8 cellular contexts compared by ENCODE assay signal in the genomic region with DNA sequence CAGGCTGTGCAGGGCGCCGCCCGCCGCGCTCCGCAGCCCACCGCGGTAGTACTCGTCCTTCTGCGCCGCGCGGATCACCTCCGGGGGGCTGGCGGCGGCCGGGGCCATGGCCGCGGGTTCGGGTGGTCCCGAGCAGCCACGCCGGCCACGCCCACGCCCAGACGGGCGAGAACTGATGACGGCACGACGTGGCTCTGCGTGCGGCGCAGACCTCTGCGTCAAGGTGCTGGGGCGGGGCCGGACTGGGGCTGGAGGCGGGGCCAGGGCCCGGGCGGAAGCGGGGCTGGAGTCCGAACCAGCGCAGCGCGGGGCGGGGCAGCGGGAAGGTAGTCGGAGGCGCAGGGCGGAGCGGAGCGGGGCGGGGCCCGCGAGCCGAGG. TPM values are rescaled to one million over a fixed set of nuclear protein-coding genes. Genes with fewer than 3 reads are reported as not detected.
DNase-seq lines count a peak whose midpoint lies in the region; ATAC-seq and TF ChIP-seq lines count a peak whose summit lies in the region.

A gene (minus strand): TSS at position 170 of the 378 bp plus-strand sequence. CDS start 62 bp downstream, at position 108.

- H3K9me3 ChIP-seq in PC-3 (ENCODE audit: low read length) (no peaks in the 10 kb centered on the region), mucosa of descending colon (no peaks in the 10 kb centered on the region)

- H3K79me2 ChIP-seq in PC-3 (ENCODE audit: low read length) = peaks cover 26% of the 10 kb centered on the region

- peak within 1 kb of the TSS; percentile 71 for H3K27ac ChIP-seq in PC-3 (ENCODE audit: low read length)
- H3K27ac ChIP-seq in epithelial cell of prostate = peak within 1 kb of the TSS; percentile 64

- peak within 1 kb of the TSS; percentile 96 for H3K9ac ChIP-seq in PC-3 (ENCODE audit: low read length)

- H3K36me3 ChIP-seq in PC-3 (ENCODE audit: low read depth, low read length) (no peaks in the 10 kb centered on the region), mucosa of descending colon (ENCODE audit: low read depth) (no peaks in the 10 kb centered on the region)

- TF ChIP-seq CTCF in PC-3 (conservative IDR thresholded peaks at IDR 0.05; ENCODE audit: low read depth, low read length) (no peak), mucosa of descending colon (IDR thresholded peaks at IDR 0.05) (no peak)

- peak; percentile 89 for DNase-seq in DMS114 treated with DMSO at 0.1 percent for 48 hours (lab: John Stamatoyannopoulos, UW; ENCODE audit: unreplicated experiment)
- peak; percentile 99 for DNase-seq in PC-3
- DNase-seq in activated T-cell treated with anti-CD3 and anti-CD28 coated beads for 48 hours (ENCODE audit: low read depth) = peak; percentile 100
- DNase-seq in epithelial cell of prostate (ENCODE audit: low read depth, low spot score) = peak; percentile 69
- DNase-seq in mucosa of descending colon = peak; percentile 98 to 100 (median 99)
- DNase-seq in stimulated activated CD8-positive, alpha-beta memory T cell treated with anti-CD3 and anti-CD28 coated beads, Interleukin-4, amount 100 ng/mL, for 1 hour (ENCODE audit: low read depth in 2 of 2, low spot score in 1 of 2) = peak; percentile 96 to 99

- no peaks in the 10 kb centered on the region for H3K9me2 ChIP-seq in PC-3 (replicated peaks; ENCODE audit: low read length)

- H3K4me1 ChIP-seq in PC-3 (ENCODE audit: insufficient read depth, low read length) (peaks cover 45% of the 10 kb centered on the region), mucosa of descending colon (ENCODE audit: low read depth) (peaks cover 44% of the 10 kb centered on the region)

- H3K4me1 Mint-ChIP-seq in IgD-negative memory B cell = peaks cover 15 to 35% (median 24%) of the 10 kb centered on the region in 3 donors

- peak within 1 kb of the TSS; percentile 84 for H3K4me3 ChIP-seq in PC-3 (ENCODE audit: low read length)
- H3K4me3 ChIP-seq in mucosa of descending colon = peak within 1 kb of the TSS; percentile 44

- H4K20me1 ChIP-seq in PC-3 (ENCODE audit: low read length) = no peaks in the 10 kb centered on the region

- H3K9me3 Mint-ChIP-seq in IgD-negative memory B cell = no peaks in the 10 kb centered on the region

- CTCF ChIA-PET in PC-3 (lab: Charles Lee) = interaction anchor here (0.8 to 1.0 kb wide), 2 partner anchors 21 to 217 kb away, joined by 3 to 6 read pairs; a partner anchor contains a TSS

- no peaks in the 10 kb centered on the region for H3F3A ChIP-seq in PC-3 (ENCODE audit: low read length, unreplicated experiment)

- H3K4me2 ChIP-seq in PC-3 (ENCODE audit: low read length) = peak within 1 kb of the TSS; percentile 97

- intact Hi-C loops in PC-3 (cut with micrococcal nuclease) (loop anchor here (1.0 to 10.0 kb wide), 3 partner anchors 21 to 1010 kb away; a partner anchor contains a TSS), mucosa of descending colon (cut with DNase I, micrococcal nuclease) (loop anchor here (5.0 to 10.0 kb wide), 2 partner anchors 135 to 1012 kb away; no protein-coding TSS in a partner anchor)

- ATAC-seq in GM21576 (IDR thresholded peaks at IDR 0.05; ENCODE audit: unreplicated experiment) (peak; percentile 69), PC-3 (peak; percentile 75), mucosa of descending colon (peak; percentile 87)

- H3K27ac Mint-ChIP-seq in IgD-negative memory B cell = peak within 1 kb of the TSS in 2 of 3 donors; percentile 80 to 95

- H3K4me3 Mint-ChIP-seq in IgD-negative memory B cell = peak within 1 kb of the TSS; percentile 83 to 97 (median 93)

- H2AFZ ChIP-seq in PC-3 (ENCODE audit: low read length) = peak within 1 kb of the TSS; percentile 82

- peaks cover 7% of the 10 kb centered on the region for H3K27me3 Mint-ChIP-seq in IgD-negative memory B cell

- no TSS peak for BruUV-seq in PC-3 (replicated peaks; lab: Mats Ljungman, UMichigan)

- POLR2A ChIA-PET in PC-3 (lab: Charles Lee; ENCODE audit: unreplicated experiment) = no interaction called here

- H3K27me3 ChIP-seq in PC-3 (ENCODE audit: low read length) = no peaks in the 10 kb centered on the region

- H3K36me3 Mint-ChIP-seq in IgD-negative memory B cell = no peaks in the 10 kb centered on the region

RNA-seq across cellular contexts. Expression of the gene that starts here (rescaled TPM):
- polyA plus RNA-seq in IgD-negative memory B cell = 14.8 TPM
- 97.8 and 100 TPM in 2 replicates for total RNA-seq in PC-3 (2014; rRNA removed)
- 10 to 100 TPM; 13.4 to 20.4 (median 18.4) TPM for total RNA-seq in mucosa of descending colon

Comparison
In these comparisons a context has a peak if more than half of its experiments do, and no peak if none do; other contexts are left out.
1. Peak in every context shown above with its lines: DNase-seq, ATAC-seq, H3K4me3 ChIP-seq and H3K27ac ChIP-seq.